In genomic region chr2:106956879-106957278, GRCh38 we compare ENCODE assay signal across 11 cellular contexts.
DNase-seq lines count a peak whose midpoint lies in the region; ATAC-seq and TF ChIP-seq lines count a peak whose summit lies in the region.
"Had no signal": no experiment of that assay in that cellular context is flagged by ENCODE, and none has a peak within 500 bp of the region (broad histone marks: within the 10 kb centered on the region; RNA-seq: fewer than 3 reads in every experiment).

No MANE protein-coding gene starts in this region.

- no peak for TF ChIP-seq CTCF in Peyer's patch (IDR thresholded peaks at IDR 0.05)

- H3K4me3 ChIP-seq in neuron (ENCODE audit: low read length) (no peak overlapping the region), Peyer's patch (no peak overlapping the region)

- peak overlapping the region; percentile 50 for H2AFZ ChIP-seq in neuron (ENCODE audit: low read depth, low read length)

- ATAC-seq in GM21367 (IDR thresholded peaks at IDR 0.05; ENCODE audit: unreplicated experiment) = no peak
- ATAC-seq in GM18517 (IDR thresholded peaks at IDR 0.05; ENCODE audit: unreplicated experiment) = no peak
- ATAC-seq: stimulated activated naive CD8-positive, alpha-beta T cell treated with anti-CD3 and anti-CD28 coated beads, Interleukin-15, Interleukin-2, amounts not matched to agents 100 U/mL and 50 U/mL, for 24 hours had no signal

- no peaks in the 10 kb centered on the region for H3K36me3 ChIP-seq in neuron (ENCODE audit: insufficient read depth, low read length)
- H3K36me3 ChIP-seq in Peyer's patch = no peaks in the 10 kb centered on the region

- H3K27ac ChIP-seq in Peyer's patch = no peak overlapping the region

- peak; percentile 92 for DNase-seq in Daoy (ENCODE audit: low read depth)
- peak; percentile 94 for DNase-seq in fibroblast of gingiva (ENCODE audit: low read depth)
- DNase-seq in Peyer's patch = no peak
- DNase-seq in NCI-H1694 (lab: John Stamatoyannopoulos, UW) = no peak
- DNase-seq: activated T-cell treated with anti-CD3 and anti-CD28 coated beads for 4 hours; central memory CD4-positive, alpha-beta T cell; stimulated activated naive CD8-positive, alpha-beta T cell treated with anti-CD3 and anti-CD28 coated beads, Interleukin-15, Interleukin-2, amounts not matched to agents 100 U/mL and 50 U/mL, for 24 hours had no signal

- TF ChIP-seq POLR2A in Peyer's patch (IDR thresholded peaks at IDR 0.05) = no peak

- H3K4me1 ChIP-seq in neuron (ENCODE audit: insufficient read depth, low read length) = peaks cover 3% of the 10 kb centered on the region
- H3K4me1 ChIP-seq in Peyer's patch = no peaks in the 10 kb centered on the region

- H3K9me3 ChIP-seq in neuron (ENCODE audit: low read length) = no peaks in the 10 kb centered on the region
- no peaks in the 10 kb centered on the region for H3K9me3 ChIP-seq in Peyer's patch

- no peaks in the 10 kb centered on the region for H3K27me3 ChIP-seq in neuron (ENCODE audit: insufficient read depth, low read length)
- no peaks in the 10 kb centered on the region for H3K27me3 ChIP-seq in Peyer's patch

TF ChIP-seq in PFSK-1, 5 proteins besides CTCF, POLR2A, EP300 and RAD21:
- TF ChIP-seq, protein P1, sequence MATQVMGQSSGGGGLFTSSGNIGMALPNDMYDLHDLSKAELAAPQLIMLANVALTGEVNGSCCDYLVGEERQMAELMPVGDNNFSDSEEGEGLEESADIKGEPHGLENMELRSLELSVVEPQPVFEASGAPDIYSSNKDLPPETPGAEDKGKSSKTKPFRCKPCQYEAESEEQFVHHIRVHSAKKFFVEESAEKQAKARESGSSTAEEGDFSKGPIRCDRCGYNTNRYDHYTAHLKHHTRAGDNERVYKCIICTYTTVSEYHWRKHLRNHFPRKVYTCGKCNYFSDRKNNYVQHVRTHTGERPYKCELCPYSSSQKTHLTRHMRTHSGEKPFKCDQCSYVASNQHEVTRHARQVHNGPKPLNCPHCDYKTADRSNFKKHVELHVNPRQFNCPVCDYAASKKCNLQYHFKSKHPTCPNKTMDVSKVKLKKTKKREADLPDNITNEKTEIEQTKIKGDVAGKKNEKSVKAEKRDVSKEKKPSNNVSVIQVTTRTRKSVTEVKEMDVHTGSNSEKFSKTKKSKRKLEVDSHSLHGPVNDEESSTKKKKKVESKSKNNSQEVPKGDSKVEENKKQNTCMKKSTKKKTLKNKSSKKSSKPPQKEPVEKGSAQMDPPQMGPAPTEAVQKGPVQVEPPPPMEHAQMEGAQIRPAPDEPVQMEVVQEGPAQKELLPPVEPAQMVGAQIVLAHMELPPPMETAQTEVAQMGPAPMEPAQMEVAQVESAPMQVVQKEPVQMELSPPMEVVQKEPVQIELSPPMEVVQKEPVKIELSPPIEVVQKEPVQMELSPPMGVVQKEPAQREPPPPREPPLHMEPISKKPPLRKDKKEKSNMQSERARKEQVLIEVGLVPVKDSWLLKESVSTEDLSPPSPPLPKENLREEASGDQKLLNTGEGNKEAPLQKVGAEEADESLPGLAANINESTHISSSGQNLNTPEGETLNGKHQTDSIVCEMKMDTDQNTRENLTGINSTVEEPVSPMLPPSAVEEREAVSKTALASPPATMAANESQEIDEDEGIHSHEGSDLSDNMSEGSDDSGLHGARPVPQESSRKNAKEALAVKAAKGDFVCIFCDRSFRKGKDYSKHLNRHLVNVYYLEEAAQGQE (IDR thresholded peaks at IDR 0.05; ENCODE audit: insufficient read depth in 1 of 2, low read depth in 2 of 2, low read length in 2 of 2) = peak in 1 of 2 experiments; percentile 82; a peak in 2 of 4 replicates
- TF ChIP-seq TAF1 (IDR thresholded peaks at IDR 0.05; ENCODE audit: borderline replicate concordance, insufficient read depth, low read length) = no peak
- peak; percentile 85 for TF ChIP-seq POLR2AphosphoS5 (IDR thresholded peaks at IDR 0.05; ENCODE audit: low read depth, low read length)
- TF ChIP-seq FOXP2 (optimal IDR thresholded peaks at IDR 0.05; ENCODE audit: borderline replicate concordance, extremely low read depth, extremely low read length, insufficient read depth) = peak; percentile 28
- peak; percentile 93; the same call in 1 of the 2 replicates for TF ChIP-seq SIN3A (IDR thresholded peaks at IDR 0.05; ENCODE audit: borderline replicate concordance, insufficient read depth, low read length)

Comparison
In these comparisons a context has a peak if more than half of its experiments do, and no peak if none do; other contexts are left out.
1. DNase-seq: peak in Daoy (single experiment) and fibroblast of gingiva (single experiment); none in Peyer's patch (0 of 3) and NCI-H1694 (single experiment).